8 cellular contexts compared by ENCODE assay signal in genomic region chr6:15248451-15249370, GRCh38. TPM values are rescaled to one million over a fixed set of nuclear protein-coding genes. Genes with fewer than 3 reads are reported as not detected.
DNase-seq lines count a peak whose midpoint lies in the region; ATAC-seq lines count a peak whose summit lies in the region.

No MANE protein-coding gene starts in this region.

- H3K27ac ChIP-seq in ACC112 (ENCODE audit: low read depth, low read length) = peak overlapping the region; percentile 77
- H3K27ac ChIP-seq in cingulate gyrus (ENCODE audit: low read depth, low read length) = peak overlapping the region; percentile 95

- peaks cover 68% of the 10 kb centered on the region for H3K79me2 ChIP-seq in ACC112 (ENCODE audit: control insufficient read depth, insufficient read depth, low read length, unreplicated experiment)

- peak overlapping the region; percentile 90 for H3K4me3 ChIP-seq in ACC112 (ENCODE audit: low read depth, low read length)

- DNase-seq in NCI-H524 treated with DMSO at 0.1 percent for 48 hours (lab: John Stamatoyannopoulos, UW) (peak; percentile 31), left colon (peak; percentile 97 to 98)
- peak; percentile 95 for DNase-seq in activated CD4-positive, alpha-beta T cell treated with anti-CD3 and anti-CD28 coated beads for 48 hours
- peak; percentile 80 to 91 for DNase-seq in stimulated activated CD4-positive, alpha-beta T cell treated with anti-CD3 and anti-CD28 coated beads, Interleukin-1b, Interleukin-23, amount 100 ng/mL, for 1 hour (ENCODE audit: low read depth in 2 of 2)

- H2AFZ ChIP-seq in ACC112 (ENCODE audit: low read length, unreplicated experiment) = peak overlapping the region; percentile 59

- ATAC-seq in GM19025 (IDR thresholded peaks at IDR 0.05; ENCODE audit: low read depth, unreplicated experiment) = peak; percentile 21
- ATAC-seq in HG03432 (IDR thresholded peaks at IDR 0.05; ENCODE audit: unreplicated experiment) = peak; percentile 35
- peak; percentile 60 for ATAC-seq in left colon

- H3K36me3 ChIP-seq in ACC112 (ENCODE audit: insufficient read depth, low read length) = no peaks in the 10 kb centered on the region

- H3K4me1 ChIP-seq in ACC112 (ENCODE audit: control insufficient read depth, insufficient read depth, low read length, unreplicated experiment) = peaks cover 6% of the 10 kb centered on the region

- H3K27me3 ChIP-seq in ACC112 (ENCODE audit: insufficient read depth, low read length) = no peaks in the 10 kb centered on the region

- intact Hi-C loops in left colon (cut with DNase I, micrococcal nuclease) = loop anchor here in 1 of 2 donors (5.0 kb wide), 1 partner anchor 194 kb away; no protein-coding TSS in a partner anchor

RNA-seq across cellular contexts. Expression of gene JARID2, which starts 2.8 kb away (rescaled TPM):
- 10 to 100 TPM in 1 of 2 donors, 1 to 10 TPM in 1; 10.0 to 11.2 TPM for total RNA-seq in left colon

Comparison
In these comparisons a context has a peak if more than half of its experiments do, and no peak if none do; other contexts are left out.
1. Peak in every context shown above with its lines: DNase-seq, ATAC-seq, H3K4me3 ChIP-seq and H3K27ac ChIP-seq.
2. DNase-seq: peak in every context shown above with its lines; median percentile 98 in left colon; 95 in activated CD4-positive, alpha-beta T cell treated with anti-CD3 and anti-CD28 coated beads for 48 hours; 86 in stimulated activated CD4-positive, alpha-beta T cell treated with anti-CD3 and anti-CD28 coated beads, Interleukin-1b, Interleukin-23, amount 100 ng/mL, for 1 hour; 31 in NCI-H524 treated with DMSO at 0.1 percent for 48 hours.